In genomic region chr12:111434680-111435338, GRCh38 we compare ENCODE assay signal across 8 cellular contexts. TPM values are rescaled to one million over a fixed set of nuclear protein-coding genes. Genes with fewer than 3 reads are reported as not detected.
DNase-seq lines count a peak whose midpoint lies in the region; ATAC-seq and TF ChIP-seq lines count a peak whose summit lies in the region.

No MANE protein-coding gene starts in this region.

- peaks cover 4 to 82% (median 56%) of the 10 kb centered on the region in 4 donors for H3K4me1 ChIP-seq in Peyer's patch
- H3K4me1 ChIP-seq in heart left ventricle, result peaks cover 22 to 100% (median 98%) of the 10 kb centered on the region in 12 donors

- TF ChIP-seq POLR2A in GM18505 (IDR thresholded peaks at IDR 0.05; ENCODE audit: borderline replicate concordance, extremely low read depth, insufficient read depth, insufficient read length), result no peak
- no peak for TF ChIP-seq POLR2A in Peyer's patch (IDR thresholded peaks at IDR 0.05)
- no peak for TF ChIP-seq POLR2A in heart left ventricle (IDR thresholded peaks at IDR 0.05)

- ATAC-seq in GM18505 (IDR thresholded peaks at IDR 0.05; ENCODE audit: unreplicated experiment) (peak; percentile 54), HG02884 (IDR thresholded peaks at IDR 0.05; ENCODE audit: unreplicated experiment) (peak; percentile 58), heart left ventricle (peak; percentile 75 to 80 (median 78))

- peak overlapping the region; percentile 5 to 30 (median 18) for H3K4me3 ChIP-seq in Peyer's patch
- H3K4me3 ChIP-seq in heart left ventricle, result peak overlapping the region in 10 of 12 donors; percentile 7 to 43 (median 20)
- H3K4me3 ChIP-seq in WERI-Rb-1 (ENCODE audit: low read depth, low read length), result no peak overlapping the region

- 8 to 22% (median 17%) methylated on average over 15 to 18 of the region's 18 CpGs for WGBS in heart left ventricle, 4 donors

- H3K36me3 ChIP-seq in Peyer's patch, result no peaks in the 10 kb centered on the region
- peaks cover 0 to 12% (median 0%) of the 10 kb centered on the region in 9 donors for H3K36me3 ChIP-seq in heart left ventricle
- H3K36me3 ChIP-seq in WERI-Rb-1, result no peaks in the 10 kb centered on the region

- H3K27me3 ChIP-seq in Peyer's patch, result no peaks in the 10 kb centered on the region
- no peaks in the 10 kb centered on the region for H3K27me3 ChIP-seq in heart left ventricle
- no peaks in the 10 kb centered on the region for H3K27me3 ChIP-seq in WERI-Rb-1 (ENCODE audit: insufficient read depth, low read depth, severe bottlenecking)

- intact Hi-C loops in heart left ventricle (cut with DNase I), result no loop called here

- TF ChIP-seq CTCF in Peyer's patch (IDR thresholded peaks at IDR 0.05) (no peak), heart left ventricle (IDR thresholded peaks at IDR 0.05) (no peak), WERI-Rb-1 (IDR thresholded peaks at IDR 0.05; ENCODE audit: low read depth, low read length) (no peak)

- no peaks in the 10 kb centered on the region for H3K9me3 ChIP-seq in Peyer's patch
- H3K9me3 ChIP-seq in heart left ventricle, result no peaks in the 10 kb centered on the region
- no peaks in the 10 kb centered on the region for H3K9me3 ChIP-seq in WERI-Rb-1 (ENCODE audit: severe bottlenecking)

- H3K27ac ChIP-seq in Peyer's patch, result peak overlapping the region; percentile 81 to 85 (median 84)
- peak overlapping the region; percentile 58 to 94 (median 86) for H3K27ac ChIP-seq in heart left ventricle
- no peak overlapping the region for H3K27ac ChIP-seq in WERI-Rb-1

- peak in 2 of 3 donors; percentile 85 to 90 for DNase-seq in Peyer's patch
- DNase-seq in activated naive CD4-positive, alpha-beta T cell (lab: John Stamatoyannopoulos, UW), result peak; percentile 49 to 64 (median 56)
- peak; percentile 73 to 85 (median 82) for DNase-seq in heart left ventricle
- DNase-seq in stimulated activated CD4-positive, alpha-beta T cell treated with anti-CD3 and anti-CD28 coated beads, Interleukin-15, amount 100 ng/mL, for 1 hour (ENCODE audit: low read depth in 1 of 2, low spot score in 1 of 2), result peak; percentile 67 to 76
- no peak for DNase-seq in SKM-1 treated with dmso at 0.1 percent for 144 hours (lab: John Stamatoyannopoulos, UW; ENCODE audit: unreplicated experiment)
- no peak for DNase-seq in WERI-Rb-1

RNA-seq across cellular contexts. Expression of gene SH2B3, which starts 29.1 kb away (rescaled TPM):
- total RNA-seq in Peyer's patch, result 10 to 100 TPM in 2 of 4 donors, 1 to 10 TPM in 2; 4.4 to 37.1 (median 8.4) TPM
- 10 to 100 TPM; 35.8 to 76.7 (median 40.3) TPM for total RNA-seq in heart left ventricle
- 10 to 100 TPM; 11.3 to 16.8 TPM for polyA plus RNA-seq in heart left ventricle

Comparison
In these comparisons a context has a peak if more than half of its experiments do, and no peak if none do; other contexts are left out.
1. DNase-seq: peak in Peyer's patch (2 of 3), activated naive CD4-positive, alpha-beta T cell (4 of 4), heart left ventricle (5 of 5) and stimulated activated CD4-positive, alpha-beta T cell treated with anti-CD3 and anti-CD28 coated beads, Interleukin-15, amount 100 ng/mL, for 1 hour (2 of 2); none in SKM-1 treated with dmso at 0.1 percent for 144 hours (single experiment) and WERI-Rb-1 (single experiment).
2. Peak in every context shown above with its lines, with median percentiles within 50 percentile points of each other: ATAC-seq.